In genomic region chr15:64245405-64245804, GRCh38 we compare ENCODE assay signal across 26 cellular contexts.
"Had no signal": no experiment of that assay in that cellular context is flagged by ENCODE, and none has a peak within 500 bp of the region (broad histone marks: within the 10 kb centered on the region; RNA-seq: fewer than 3 reads in every experiment).

No MANE protein-coding gene starts in this region.

- DNase-seq: activated CD4-positive, alpha-beta memory T cell treated with anti-CD3 and anti-CD28 coated beads for 36 hours; activated CD4-positive, alpha-beta T cell treated with anti-CD3 and anti-CD28 coated beads for 36 hours; activated CD4-positive, alpha-beta T cell treated with anti-CD3 and anti-CD28 coated beads, Interleukin-2, amount 10 ng/mL, durations not matched to agents 24 days and 14 days; activated CD4-positive, CD25-positive, alpha-beta regulatory T cell; activated CD4-positive, CD25-positive, alpha-beta regulatory T cell treated with anti-CD3 and anti-CD28 coated beads, Interleukin-2, amount 50 U/mL, for 72 hours; activated CD8-positive, alpha-beta memory T cell treated with anti-CD3 and anti-CD28 coated beads, Interleukin-2, amount 10 ng/mL, durations not matched to agents 7 days and 5 days; activated CD8-positive, alpha-beta memory T cell treated with anti-CD3 and anti-CD28 coated beads, Interleukin-2, amount 50 U/mL, for 4 hours; activated CD8-positive, alpha-beta T cell treated with anti-CD3 and anti-CD28 coated beads, Interleukin-2, amount 10 ng/mL, durations not matched to agents 7 days and 5 days; activated gamma-delta T cell; activated naive CD4-positive, alpha-beta T cell; activated naive CD4-positive, alpha-beta T cell treated with anti-CD3 and anti-CD28 coated beads, Interleukin-2, amount 10 ng/mL, durations not matched to agents 7 days and 5 days; activated naive CD8-positive, alpha-beta T cell treated with anti-CD3 and anti-CD28 coated beads, Interleukin-2, amount 10 ng/mL, durations not matched to agents 7 days and 5 days; activated T-cell treated with anti-CD3 and anti-CD28 coated beads, Interleukin-2, amount 50 U/mL, for 1 hour; activated T-cell treated with anti-CD3 and anti-CD28 coated beads, Interleukin-2, amount 50 U/mL, for 48 hours; dorsolateral prefrontal cortex; effector memory CD4-positive, alpha-beta T cell; endodermal cell; foreskin keratinocyte; heart right ventricle; T-helper 2 cell had no signal

- FAIRE-seq: bronchial epithelial cell had no signal

- H3K9me3 ChIP-seq: ascending aorta, gastroesophageal sphincter, heart right ventricle had no signal

- ATAC-seq: activated CD4-positive, alpha-beta T cell treated with anti-CD3 and anti-CD28 coated beads for 36 hours; activated CD8-positive, alpha-beta memory T cell treated with anti-CD3 and anti-CD28 coated beads, Interleukin-2, amount 10 ng/mL, durations not matched to agents 7 days and 5 days; activated CD8-positive, alpha-beta T cell treated with anti-CD3 and anti-CD28 coated beads, Interleukin-2, amount 10 ng/mL, durations not matched to agents 7 days and 5 days; activated naive CD4-positive, alpha-beta T cell treated with anti-CD3 and anti-CD28 coated beads, Interleukin-2, amount 50 U/mL, for 72 hours; esophagus mucosa; foreskin keratinocyte; gastroesophageal sphincter; heart right ventricle had no signal

- H3K4me3 ChIP-seq: ascending aorta, coronary artery, dorsolateral prefrontal cortex, gastroesophageal sphincter, heart right ventricle had no signal

- H3K27me3 ChIP-seq: ascending aorta, dorsolateral prefrontal cortex, foreskin keratinocyte, gastroesophageal sphincter, heart right ventricle had no signal

- H3K36me3 ChIP-seq: ascending aorta, gastroesophageal sphincter had no signal

- H3K27ac ChIP-seq: ascending aorta, coronary artery, foreskin keratinocyte, gastroesophageal sphincter, heart right ventricle had no signal
